In genomic region chr19:43674630-43674982, GRCh38 we compare ENCODE assay signal across 11 cellular contexts. TPM values are rescaled to one million over a fixed set of nuclear protein-coding genes. Genes with fewer than 3 reads are reported as not detected.
A peak's percentile ranks its signal among the peaks of the same experiment; 100 is the strongest.
DNase-seq lines count a peak whose midpoint lies in the region; ATAC-seq, FAIRE-seq and TF ChIP-seq lines count a peak whose summit lies in the region.
"Had no signal": no experiment of that assay in that cellular context is flagged by ENCODE, and none has a peak within 500 bp of the region (broad histone marks: within the 10 kb centered on the region; RNA-seq: fewer than 3 reads in every experiment).

No MANE protein-coding gene starts in this region.

- TF ChIP-seq POLR2A in HepG2 (IDR thresholded peaks at IDR 0.05; ENCODE audit: insufficient read depth in 1 of 2, low read depth in 2 of 2, low read length in 2 of 2) = no peak

- H3K36me3 ChIP-seq in liver (ENCODE audit: control insufficient read depth in 4 of 4, insufficient read depth in 3 of 4, low read depth in 1 of 4, low read length in 3 of 4) (no peaks in the 10 kb centered on the region), HepG2 (replicated peaks in 1 of 2; ENCODE audit: control insufficient read depth in 1 of 2, insufficient read depth in 2 of 2, low read length in 2 of 2) (no peaks in the 10 kb centered on the region), adipocyte (ENCODE audit: control insufficient read depth, insufficient read depth, low read length, severe bottlenecking) (no peaks in the 10 kb centered on the region)
- H3K36me3 ChIP-seq: BE2C had no signal

- H3K27ac ChIP-seq in liver (ENCODE audit: low read depth in 1 of 2, low read length in 2 of 2) (peak overlapping the region; percentile 6 to 7), HepG2 (ENCODE audit: extremely low read length, insufficient read depth, low read length) (no peak overlapping the region)

- intact Hi-C loops in HepG2 (cut with micrococcal nuclease; ENCODE audit: unreplicated experiment) = no loop called here

- no peak for ATAC-seq in HepG2
- ATAC-seq in GM21367 (IDR thresholded peaks at IDR 0.05; ENCODE audit: unreplicated experiment) = no peak
- ATAC-seq in GM18511 (IDR thresholded peaks at IDR 0.05; ENCODE audit: unreplicated experiment) = no peak
- no peak for ATAC-seq in GM18858 (IDR thresholded peaks at IDR 0.05; ENCODE audit: unreplicated experiment)

- H4K20me1 ChIP-seq in HepG2 (ENCODE audit: insufficient read depth, low read length) = no peaks in the 10 kb centered on the region

- H2AFZ ChIP-seq in HepG2 (ENCODE audit: low read length) = no peak overlapping the region

- H3K27me3 ChIP-seq in liver (ENCODE audit: control insufficient read depth in 4 of 4, insufficient read depth in 4 of 4, low read length in 3 of 4) = no peaks in the 10 kb centered on the region
- peaks cover 0 to 18% of the 10 kb centered on the region in 2 experiments; a peak in 3 of 5 replicates for H3K27me3 ChIP-seq in HepG2 (ENCODE audit: control insufficient read depth in 1 of 2, insufficient read depth in 2 of 2, low read length in 2 of 2)
- H3K27me3 ChIP-seq in adipocyte (replicated peaks; ENCODE audit: control insufficient read depth, insufficient read depth, low read length) = no peaks in the 10 kb centered on the region

- H3K79me2 ChIP-seq in HepG2 (ENCODE audit: insufficient read depth, low read length) = no peaks in the 10 kb centered on the region

- no peak overlapping the region for H3K9ac ChIP-seq in liver (ENCODE audit: low read depth in 1 of 2, low read length in 2 of 2)
- H3K9ac ChIP-seq in HepG2 (ENCODE audit: insufficient read depth, low read depth, low read length) = no peak overlapping the region
- no peak overlapping the region for H3K9ac ChIP-seq in adipocyte (ENCODE audit: low read length)

- H3K4me1 ChIP-seq in liver (ENCODE audit: control insufficient read depth in 4 of 4, insufficient read depth in 4 of 4, low read length in 3 of 4) = no peaks in the 10 kb centered on the region
- peaks cover 19% of the 10 kb centered on the region for H3K4me1 ChIP-seq in HepG2 (ENCODE audit: insufficient read depth, low read length)
- peaks cover 34% of the 10 kb centered on the region for H3K4me1 ChIP-seq in adipocyte (ENCODE audit: control insufficient read depth, insufficient read depth, low read length)
- H3K4me1 ChIP-seq: BE2C had no signal

- in situ Hi-C loops in HepG2 (cut with HindIII; ENCODE audit: extremely low pct_ligation_motif_present, low pct_unique_long_range_greater_than_20kb) = no loop called here

- TF ChIP-seq CTCF in liver (IDR thresholded peaks at IDR 0.05; ENCODE audit: low read depth, low read length, missing input control) = no peak
- no peak for TF ChIP-seq CTCF in HepG2 (CRISPR knock-in tag; IDR thresholded peaks at IDR 0.05)

- FAIRE-seq in HepG2 (lab: Jason Lieb, UNC) = no peak

- TF ChIP-seq EP300 in HepG2 (IDR thresholded peaks at IDR 0.05; ENCODE audit: low read depth in 2 of 2, low read length in 2 of 2) (no peak), HepG2 (CRISPR knock-in tag; IDR thresholded peaks at IDR 0.05; ENCODE audit: borderline replicate concordance) (no peak)

- TF ChIP-seq RAD21 in liver (IDR thresholded peaks at IDR 0.05) (no peak), HepG2 (CRISPR knock-in tag; IDR thresholded peaks at IDR 0.05) (no peak)

- BruUV-seq in HepG2 (replicated peaks; lab: Mats Ljungman, UMichigan) = no TSS peak

- H3K4me2 ChIP-seq in HepG2 (ENCODE audit: low read depth, low read length) = no peak overlapping the region

- POLR2A ChIA-PET in HepG2 (lab: Yijun Ruan, JAX) = interaction anchor here (1.2 kb wide), 1 partner anchor 80 kb away, joined by 3 read pairs; the partner anchor contains the start of gene SMG9

- H3K9me3 ChIP-seq in liver (ENCODE audit: control insufficient read depth in 4 of 4, low read length in 3 of 4) (peaks cover 0 to 3% (median 0%) of the 10 kb centered on the region in 4 donors), HepG2 (ENCODE audit: low read length) (no peaks in the 10 kb centered on the region), adipocyte (ENCODE audit: control insufficient read depth, low read length) (no peaks in the 10 kb centered on the region)
- H3K9me3 ChIP-seq: BE2C had no signal

- H3K4me3 ChIP-seq in liver (ENCODE audit: low read depth in 1 of 3, low read length in 3 of 3) (no peak overlapping the region), HepG2 (replicated peaks in 1 of 3; ENCODE audit: insufficient read depth in 1 of 3, low read depth in 2 of 3, low read length in 3 of 3) (no peak overlapping the region), adipocyte (ENCODE audit: low read length) (no peak overlapping the region)

- DNase-seq in HepG2 (ENCODE audit: low spot score) (no peak), adipocyte (ENCODE audit: low read depth) (peak; percentile 16), kidney tubule cell (ENCODE audit: low spot score) (peak; percentile 71), mesenteric fat pad (ENCODE audit: low spot score) (no peak)
- DNase-seq: BE2C, glutamatergic neuron had no signal

- WGBS in liver = 62% methylated on average over 3 of the region's 3 CpGs
- WGBS in HepG2 (ENCODE audit: low lambda C conversion rate) = 35% methylated on average over 3 of the region's 3 CpGs

- CTCF ChIA-PET in HepG2 (lab: Yijun Ruan, JAX; ENCODE audit: low intra/inter-chr PET ratio, low total read pairs) = no interaction called here

RNA-seq across cellular contexts. Expression of gene PLAUR, which starts 4.6 kb away (rescaled TPM):
- 1 to 10 TPM; 2.8 to 3.7 TPM for total RNA-seq in liver
- 1 to 10 TPM; 1.1 to 1.9 TPM for polyA plus RNA-seq in liver
- total RNA-seq in HepG2 (2016; rRNA removed; fragmentation: Illumina TruSeq; extraction: Trizol) = 2.2 and 2.5 TPM in 2 replicates
- 1.1 and 2.5 TPM in 2 replicates for total RNA-seq in HepG2 (2016; cell fraction: cytosol; rRNA removed; fragmentation: Illumina TruSeq; extraction: Trizol; ENCODE audit: low read depth)
- 1.8 and 2.2 TPM in 2 replicates for total RNA-seq in HepG2 (2016; cell fraction: insoluble cytoplasmic fraction; rRNA removed; fragmentation: Illumina TruSeq; extraction: Trizol)
- total RNA-seq in HepG2 (2016; cell fraction: membrane; rRNA removed; fragmentation: Illumina TruSeq; extraction: Trizol) = 1.2 and 2.1 TPM in 2 replicates
- total RNA-seq in HepG2 (2016; cell fraction: nucleus; rRNA removed; fragmentation: Illumina TruSeq; extraction: Trizol) = 1.4 and 3.2 TPM in 2 replicates
- 2.9 and 3.9 TPM in 2 replicates for polyA plus RNA-seq in HepG2 (2011; rRNA removed)
- polyA plus RNA-seq in HepG2 (2011; cell fraction: cytosol; rRNA removed) = 2.1 and 2.9 TPM in 2 replicates
- 8.0 and 8.8 TPM in 2 replicates for polyA plus RNA-seq in HepG2 (2011; cell fraction: nucleus; rRNA removed)
- polyA plus RNA-seq in HepG2 (2012) = 2.0 and 2.1 TPM in 2 replicates
- 0.71 and 1.1 TPM in 2 replicates for polyA plus RNA-seq in HepG2 (2016; cell fraction: cytosol; fragmentation: Illumina TruSeq; extraction: Trizol; ENCODE audit: low read depth)
- 2.7 and 2.8 TPM in 2 replicates for polyA plus RNA-seq in HepG2 (2016; cell fraction: insoluble cytoplasmic fraction; fragmentation: Illumina TruSeq; extraction: Trizol; ENCODE audit: low read depth)
- polyA plus RNA-seq in HepG2 (2016; cell fraction: membrane; fragmentation: Illumina TruSeq; extraction: Trizol; ENCODE audit: low read depth) = 1.1 and 1.3 TPM in 2 replicates
- polyA plus RNA-seq in HepG2 (2016; cell fraction: nucleus; fragmentation: Illumina TruSeq; extraction: Trizol; ENCODE audit: insufficient read depth, low read depth) = 6.9 and 8.6 TPM in 2 replicates
- polyA minus RNA-seq in HepG2 (2011; rRNA and poly(A)+ RNA removed; ENCODE audit: low replicate concordance) = 2.8 and 50.5 TPM in 2 replicates
- polyA minus RNA-seq in HepG2 (2011; cell fraction: cytosol; rRNA and poly(A)+ RNA removed) = 1.3 and 2.9 TPM in 2 replicates
- 1.4 and 1.7 TPM in 2 replicates for polyA minus RNA-seq in HepG2 (2011; cell fraction: nucleus; rRNA and poly(A)+ RNA removed)
- total RNA-seq in mesenteric fat pad = 58.0 TPM

RNA-seq across cellular contexts. Expression of gene CADM4, which starts 35.0 kb away (rescaled TPM):
- total RNA-seq in liver = 1 to 10 TPM; 2.8 to 3.7 TPM
- polyA plus RNA-seq in liver = 1 to 10 TPM in 1 of 2 donors, under 1 TPM in 1; 0.47 to 4.9 TPM
- 6.4 and 16.0 TPM in 2 replicates for total RNA-seq in HepG2 (2016; rRNA removed; fragmentation: Illumina TruSeq; extraction: Trizol)
- total RNA-seq in HepG2 (2016; cell fraction: cytosol; rRNA removed; fragmentation: Illumina TruSeq; extraction: Trizol; ENCODE audit: low read depth) = 1.9 and 2.0 TPM in 2 replicates
- 6.2 and 15.7 TPM in 2 replicates for total RNA-seq in HepG2 (2016; cell fraction: insoluble cytoplasmic fraction; rRNA removed; fragmentation: Illumina TruSeq; extraction: Trizol)
- total RNA-seq in HepG2 (2016; cell fraction: membrane; rRNA removed; fragmentation: Illumina TruSeq; extraction: Trizol) = 6.3 and 6.6 TPM in 2 replicates
- total RNA-seq in HepG2 (2016; cell fraction: nucleus; rRNA removed; fragmentation: Illumina TruSeq; extraction: Trizol) = 13.7 and 16.1 TPM in 2 replicates
- polyA plus RNA-seq in HepG2 (2011; rRNA removed) = 8.5 and 15.4 TPM in 2 replicates
- 10.7 and 11.5 TPM in 2 replicates for polyA plus RNA-seq in HepG2 (2011; cell fraction: cytosol; rRNA removed)
- polyA plus RNA-seq in HepG2 (2011; cell fraction: nucleus; rRNA removed) = 8.7 and 11.0 TPM in 2 replicates
- polyA plus RNA-seq in HepG2 (2012) = 14.2 and 19.2 TPM in 2 replicates
- 3.1 and 3.4 TPM in 2 replicates for polyA plus RNA-seq in HepG2 (2016; cell fraction: cytosol; fragmentation: Illumina TruSeq; extraction: Trizol; ENCODE audit: low read depth)
- polyA plus RNA-seq in HepG2 (2016; cell fraction: insoluble cytoplasmic fraction; fragmentation: Illumina TruSeq; extraction: Trizol; ENCODE audit: low read depth) = 7.9 and 9.3 TPM in 2 replicates
- polyA plus RNA-seq in HepG2 (2016; cell fraction: membrane; fragmentation: Illumina TruSeq; extraction: Trizol; ENCODE audit: low read depth) = 6.8 and 7.0 TPM in 2 replicates
- 32.5 and 32.9 TPM in 2 replicates for polyA plus RNA-seq in HepG2 (2016; cell fraction: nucleus; fragmentation: Illumina TruSeq; extraction: Trizol; ENCODE audit: insufficient read depth, low read depth)
- 1.1 and 12.4 TPM in 2 replicates for polyA minus RNA-seq in HepG2 (2011; rRNA and poly(A)+ RNA removed; ENCODE audit: low replicate concordance)
- polyA minus RNA-seq in HepG2 (2011; cell fraction: cytosol; rRNA and poly(A)+ RNA removed) = 5.0 and 7.8 TPM in 2 replicates
- polyA minus RNA-seq in HepG2 (2011; cell fraction: nucleus; rRNA and poly(A)+ RNA removed) = 4.0 and 5.5 TPM in 2 replicates
- 1.4 TPM for total RNA-seq in mesenteric fat pad

RNA-seq across cellular contexts. Expression of gene IRGC, which starts 41.3 kb away (rescaled TPM):
- total RNA-seq in liver = not detected
- not detected for polyA plus RNA-seq in liver
- not detected in 2 replicates for total RNA-seq in HepG2 (2016; rRNA removed; fragmentation: Illumina TruSeq; extraction: Trizol)
- total RNA-seq in HepG2 (2016; cell fraction: cytosol; rRNA removed; fragmentation: Illumina TruSeq; extraction: Trizol; ENCODE audit: low read depth) = not detected in 2 replicates
- not detected in 2 replicates for total RNA-seq in HepG2 (2016; cell fraction: insoluble cytoplasmic fraction; rRNA removed; fragmentation: Illumina TruSeq; extraction: Trizol)
- total RNA-seq in HepG2 (2016; cell fraction: membrane; rRNA removed; fragmentation: Illumina TruSeq; extraction: Trizol) = not detected in 2 replicates
- total RNA-seq in HepG2 (2016; cell fraction: nucleus; rRNA removed; fragmentation: Illumina TruSeq; extraction: Trizol) = not detected in 2 replicates
- polyA plus RNA-seq in HepG2 (2011; rRNA removed) = not detected in 2 replicates
- not detected in 2 replicates for polyA plus RNA-seq in HepG2 (2011; cell fraction: cytosol; rRNA removed)
- polyA plus RNA-seq in HepG2 (2011; cell fraction: nucleus; rRNA removed) = not detected in 2 replicates
- not detected in 2 replicates for polyA plus RNA-seq in HepG2 (2012)
- not detected in 2 replicates for polyA plus RNA-seq in HepG2 (2016; cell fraction: cytosol; fragmentation: Illumina TruSeq; extraction: Trizol; ENCODE audit: low read depth)
- not detected in 2 replicates for polyA plus RNA-seq in HepG2 (2016; cell fraction: insoluble cytoplasmic fraction; fragmentation: Illumina TruSeq; extraction: Trizol; ENCODE audit: low read depth)
- polyA plus RNA-seq in HepG2 (2016; cell fraction: membrane; fragmentation: Illumina TruSeq; extraction: Trizol; ENCODE audit: low read depth) = not detected in 2 replicates
- not detected in 2 replicates for polyA plus RNA-seq in HepG2 (2016; cell fraction: nucleus; fragmentation: Illumina TruSeq; extraction: Trizol; ENCODE audit: insufficient read depth, low read depth)
- not detected in 2 replicates for polyA minus RNA-seq in HepG2 (2011; rRNA and poly(A)+ RNA removed; ENCODE audit: low replicate concordance)
- not detected in 2 replicates for polyA minus RNA-seq in HepG2 (2011; cell fraction: cytosol; rRNA and poly(A)+ RNA removed)
- not detected in 2 replicates for polyA minus RNA-seq in HepG2 (2011; cell fraction: nucleus; rRNA and poly(A)+ RNA removed)
- not detected for total RNA-seq in mesenteric fat pad
- total RNA-seq: myocyte had no signal

RNA-seq across cellular contexts. Expression of gene ZNF428, which starts 55.2 kb away (rescaled TPM):
- 10 to 100 TPM in 1 of 2 donors, 1 to 10 TPM in 1; 9.7 to 22.1 TPM for total RNA-seq in liver
- 10 to 100 TPM in 1 of 2 donors, 1 to 10 TPM in 1; 6.5 to 19.1 TPM for polyA plus RNA-seq in liver
- 24.0 and 26.9 TPM in 2 replicates for total RNA-seq in HepG2 (2016; rRNA removed; fragmentation: Illumina TruSeq; extraction: Trizol)
- 19.4 and 25.5 TPM in 2 replicates for total RNA-seq in HepG2 (2016; cell fraction: cytosol; rRNA removed; fragmentation: Illumina TruSeq; extraction: Trizol; ENCODE audit: low read depth)
- 20.7 and 27.4 TPM in 2 replicates for total RNA-seq in HepG2 (2016; cell fraction: insoluble cytoplasmic fraction; rRNA removed; fragmentation: Illumina TruSeq; extraction: Trizol)
- total RNA-seq in HepG2 (2016; cell fraction: membrane; rRNA removed; fragmentation: Illumina TruSeq; extraction: Trizol) = 23.9 and 34.3 TPM in 2 replicates
- total RNA-seq in HepG2 (2016; cell fraction: nucleus; rRNA removed; fragmentation: Illumina TruSeq; extraction: Trizol) = 6.5 and 9.5 TPM in 2 replicates
- polyA plus RNA-seq in HepG2 (2011; rRNA removed) = 10.4 and 11.5 TPM in 2 replicates
- 8.0 and 12.3 TPM in 2 replicates for polyA plus RNA-seq in HepG2 (2011; cell fraction: cytosol; rRNA removed)
- polyA plus RNA-seq in HepG2 (2011; cell fraction: nucleus; rRNA removed) = 6.0 and 6.2 TPM in 2 replicates
- polyA plus RNA-seq in HepG2 (2012) = 11.5 and 12.7 TPM in 2 replicates
- polyA plus RNA-seq in HepG2 (2016; cell fraction: cytosol; fragmentation: Illumina TruSeq; extraction: Trizol; ENCODE audit: low read depth) = 19.6 and 22.2 TPM in 2 replicates
- polyA plus RNA-seq in HepG2 (2016; cell fraction: insoluble cytoplasmic fraction; fragmentation: Illumina TruSeq; extraction: Trizol; ENCODE audit: low read depth) = 27.6 and 28.2 TPM in 2 replicates
- polyA plus RNA-seq in HepG2 (2016; cell fraction: membrane; fragmentation: Illumina TruSeq; extraction: Trizol; ENCODE audit: low read depth) = 25.6 and 28.5 TPM in 2 replicates
- 19.8 and 22.6 TPM in 2 replicates for polyA plus RNA-seq in HepG2 (2016; cell fraction: nucleus; fragmentation: Illumina TruSeq; extraction: Trizol; ENCODE audit: insufficient read depth, low read depth)
- polyA minus RNA-seq in HepG2 (2011; rRNA and poly(A)+ RNA removed; ENCODE audit: low replicate concordance) = 3.2 and 7.4 TPM in 2 replicates
- 4.6 and 4.9 TPM in 2 replicates for polyA minus RNA-seq in HepG2 (2011; cell fraction: cytosol; rRNA and poly(A)+ RNA removed)
- polyA minus RNA-seq in HepG2 (2011; cell fraction: nucleus; rRNA and poly(A)+ RNA removed) = 2.1 and 4.6 TPM in 2 replicates
- total RNA-seq in mesenteric fat pad = 19.2 TPM

Comparison
In these comparisons a context has a peak if more than half of its experiments do, and no peak if none do; other contexts are left out.
1. DNase-seq: peak in adipocyte (single experiment) and kidney tubule cell (single experiment); none in HepG2 (single experiment) and mesenteric fat pad (single experiment).
2. RNA of gene PLAUR, which starts 4.6 kb away (total RNA-seq): 58.0 TPM in mesenteric fat pad (single experiment); 2.8 to 3.7 TPM in liver and 1.1 to 3.2 TPM in HepG2; every median in the first group is over 10 times any median in the second.